31 cellular contexts compared by ENCODE assay signal in genomic region chr4:138163171-138163570, GRCh38.
"Had no signal": no experiment of that assay in that cellular context is flagged by ENCODE, and none has a peak within 500 bp of the region (broad histone marks: within the 10 kb centered on the region; RNA-seq: fewer than 3 reads in every experiment).

No MANE protein-coding gene starts in this region.

- H3K4me2 ChIP-seq: smooth muscle cell had no signal

- H3K79me2 ChIP-seq: parathyroid adenoma had no signal

- H3K4me1 ChIP-seq: parathyroid adenoma, psoas muscle, spleen, suprapubic skin, testis, tibial artery, transverse colon, upper lobe of right lung, uterus had no signal

- H3K4me1 Mint-ChIP-seq: naive thymus-derived CD4-positive, alpha-beta T cell; natural killer cell; stimulated activated memory B cell treated with anti-CD40 and anti-IgM and Interleukin-4, amounts not matched to agents 10 μg/mL and 1 μg/mL and 100 μg/mL, for 72 hours; stimulated activated naive CD8-positive, alpha-beta T cell treated with anti-CD3 and anti-CD28 coated beads, Interleukin-15, amount 100 ng/mL, for 72 hours had no signal

- ATAC-seq: naive thymus-derived CD4-positive, alpha-beta T cell; natural killer cell; psoas muscle; right cardiac atrium; sciatic nerve; stimulated activated memory B cell treated with anti-CD40 and anti-IgM and Interleukin-4, amounts not matched to agents 10 μg/mL and 1 μg/mL and 100 μg/mL, for 72 hours; stimulated activated naive CD8-positive, alpha-beta T cell treated with anti-CD3 and anti-CD28 coated beads, Interleukin-15, amount 100 ng/mL, for 72 hours; stimulated activated naive CD8-positive, alpha-beta T cell treated with anti-CD3 and anti-CD28 coated beads, Interleukin-15, Interleukin-2, amounts not matched to agents 100 U/mL and 50 U/mL, for 24 hours; upper lobe of right lung had no signal

- H3K27ac ChIP-seq: neural progenitor cell, ovary, parathyroid adenoma, psoas muscle, skin epidermis, spleen, suprapubic skin, testis, tibial artery, transverse colon, upper lobe of right lung, uterus had no signal

- H3K27me3 Mint-ChIP-seq: naive thymus-derived CD4-positive, alpha-beta T cell; progenitor cell of endocrine pancreas; stimulated activated memory B cell treated with anti-CD40 and anti-IgM and Interleukin-4, amounts not matched to agents 10 μg/mL and 1 μg/mL and 100 μg/mL, for 72 hours; stimulated activated naive CD8-positive, alpha-beta T cell treated with anti-CD3 and anti-CD28 coated beads, Interleukin-15, amount 100 ng/mL, for 72 hours; type B pancreatic cell had no signal

- H3K27ac Mint-ChIP-seq: naive thymus-derived CD4-positive, alpha-beta T cell; natural killer cell; neural progenitor cell; progenitor cell of endocrine pancreas; stimulated activated memory B cell treated with anti-CD40 and anti-IgM and Interleukin-4, amounts not matched to agents 10 μg/mL and 1 μg/mL and 100 μg/mL, for 72 hours; stimulated activated naive CD8-positive, alpha-beta T cell treated with anti-CD3 and anti-CD28 coated beads, Interleukin-15, amount 100 ng/mL, for 72 hours; type B pancreatic cell had no signal

- H3K9me3 Mint-ChIP-seq: neural progenitor cell; stimulated activated memory B cell treated with anti-CD40 and anti-IgM and Interleukin-4, amounts not matched to agents 10 μg/mL and 1 μg/mL and 100 μg/mL, for 72 hours; stimulated activated naive CD8-positive, alpha-beta T cell treated with anti-CD3 and anti-CD28 coated beads, Interleukin-15, amount 100 ng/mL, for 72 hours; type B pancreatic cell had no signal

- H2AFZ ChIP-seq: neural progenitor cell, parathyroid adenoma had no signal

- H3K4me3 ChIP-seq: neural progenitor cell, ovary, psoas muscle, skin epidermis, smooth muscle cell, spleen, suprapubic skin, testis, tibial artery, transverse colon, upper lobe of right lung, uterus had no signal

- H3K36me3 Mint-ChIP-seq: naive thymus-derived CD4-positive, alpha-beta T cell; natural killer cell; neural progenitor cell; stimulated activated memory B cell treated with anti-CD40 and anti-IgM and Interleukin-4, amounts not matched to agents 10 μg/mL and 1 μg/mL and 100 μg/mL, for 72 hours; type B pancreatic cell had no signal

- H3K36me3 ChIP-seq: neural progenitor cell, ovary, spleen, suprapubic skin, tibial artery, transverse colon, upper lobe of right lung, uterus had no signal

- H3K27me3 ChIP-seq: neural progenitor cell, ovary, suprapubic skin, testis, tibial artery, transverse colon, upper lobe of right lung, uterus had no signal

- DNase-seq: naive thymus-derived CD4-positive, alpha-beta T cell; natural killer cell; occipital lobe; ovary; posterior cingulate gyrus; psoas muscle; right cardiac atrium; spleen; stimulated activated CD4-positive, alpha-beta T cell treated with anti-CD3 and anti-CD28 coated beads, Interleukin-12 subunit alpha, Interleukin-12 subunit beta, amount 100 ng/mL, for 4 hours; stimulated activated CD4-positive, alpha-beta T cell treated with anti-CD3 and anti-CD28 coated beads, Interleukin-1b, Interleukin-23, amount 100 ng/mL, for 48 hours; stimulated activated CD4-positive, alpha-beta T cell treated with anti-CD3 and anti-CD28 coated beads, Interleukin-4, amount 100 ng/mL, for 1 hour; stimulated activated CD4-positive, alpha-beta T cell treated with anti-CD3 and anti-CD28 coated beads, Interleukin-4, amount 100 ng/mL, for 4 hours; stimulated activated CD8-positive, alpha-beta memory T cell treated with anti-CD3 and anti-CD28 coated beads, Interleukin-4, amount 100 ng/mL, for 48 hours; stimulated activated naive CD4-positive, alpha-beta T cell; stimulated activated naive CD8-positive, alpha-beta T cell treated with anti-CD3 and anti-CD28 coated beads, Interleukin-15, amount 100 ng/mL, for 72 hours; stimulated activated naive CD8-positive, alpha-beta T cell treated with anti-CD3 and anti-CD28 coated beads, Interleukin-15, Interleukin-2, amounts not matched to agents 100 U/mL and 50 U/mL, for 24 hours; substantia nigra; testis; tibial artery; transverse colon; upper lobe of right lung; uterus had no signal

- H3K9me3 ChIP-seq: ovary, psoas muscle, spleen, suprapubic skin, testis, tibial artery, transverse colon, upper lobe of right lung, uterus had no signal

- H3K9ac ChIP-seq: neural progenitor cell, parathyroid adenoma had no signal

- H3K4me3 Mint-ChIP-seq: naive thymus-derived CD4-positive, alpha-beta T cell; natural killer cell; neural progenitor cell; stimulated activated memory B cell treated with anti-CD40 and anti-IgM and Interleukin-4, amounts not matched to agents 10 μg/mL and 1 μg/mL and 100 μg/mL, for 72 hours; stimulated activated naive CD8-positive, alpha-beta T cell treated with anti-CD3 and anti-CD28 coated beads, Interleukin-15, amount 100 ng/mL, for 72 hours; type B pancreatic cell had no signal
